In the genomic region with DNA sequence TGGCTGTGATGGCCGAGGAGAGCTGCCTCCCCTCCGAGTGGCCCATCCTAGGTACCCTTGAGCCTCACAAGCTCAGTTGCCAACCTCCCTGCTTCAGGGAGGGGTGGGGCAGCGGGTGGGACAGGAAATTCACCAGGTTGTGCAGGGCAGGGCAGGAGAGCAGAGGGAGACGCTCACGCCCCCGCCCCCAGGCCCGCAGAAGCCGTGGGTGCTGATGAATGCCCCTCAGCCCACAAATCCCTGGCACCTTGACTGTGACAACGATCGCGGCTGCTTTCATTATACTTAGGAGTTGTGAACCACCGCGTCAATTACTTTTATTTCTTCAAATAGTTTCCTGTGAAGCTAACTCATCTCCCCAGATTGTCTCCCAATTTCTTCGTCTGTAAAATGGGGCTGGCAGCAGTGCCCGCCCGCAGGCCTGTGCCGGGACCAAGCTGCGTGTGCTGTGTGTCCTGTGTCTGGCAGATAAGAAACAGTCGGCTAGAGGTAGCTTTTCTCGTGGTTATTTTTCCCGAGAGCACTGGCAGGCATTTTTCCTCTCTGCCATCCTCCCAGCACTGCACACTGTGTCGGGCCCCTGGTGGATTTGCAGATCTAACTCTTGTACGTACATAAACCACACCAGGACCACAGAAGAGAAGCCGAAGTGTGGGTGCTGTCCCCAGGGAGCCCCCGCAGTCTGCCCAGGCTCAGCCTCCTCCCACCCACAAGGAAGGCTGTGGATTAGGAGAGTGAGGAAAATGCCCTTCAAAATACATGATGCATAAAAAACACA, we compare ENCODE assay signal across 13 cellular contexts. TPM values are rescaled to one million over a fixed set of nuclear protein-coding genes. Genes with fewer than 3 reads are reported as not detected.
DNase-seq lines count a peak whose midpoint lies in the region; ATAC-seq and TF ChIP-seq lines count a peak whose summit lies in the region.
"Had no signal": no experiment of that assay in that cellular context is flagged by ENCODE, and none has a peak within 500 bp of the region (broad histone marks: within the 10 kb centered on the region; RNA-seq: fewer than 3 reads in every experiment).

No MANE protein-coding gene starts in this region.

- no peak for TF ChIP-seq POLR2A in transverse colon (IDR thresholded peaks at IDR 0.05)

- H3K27ac Mint-ChIP-seq in T-helper 17 cell, result no peak overlapping the region
- H3K27ac Mint-ChIP-seq: brain had no signal

- H3K4me1 Mint-ChIP-seq in T-helper 17 cell, result peaks cover 19% of the 10 kb centered on the region

- 36 to 52% methylated on average over 9 to 25 of the region's 25 CpGs for WGBS in transverse colon (ENCODE audit: low coverage in 1 of 2), 2 donors

- no peaks in the 10 kb centered on the region for H3K27me3 ChIP-seq in duodenal mucosa (ENCODE audit: control insufficient read depth in 1 of 2, insufficient read depth in 2 of 2, low read length in 2 of 2)
- no peaks in the 10 kb centered on the region for H3K27me3 ChIP-seq in transverse colon
- H3K27me3 ChIP-seq: upper lobe of right lung had no signal

- TF ChIP-seq EP300 in transverse colon (IDR thresholded peaks at IDR 0.05; ENCODE audit: low read depth), result no peak

- ATAC-seq in T-helper 17 cell (peak; percentile 44), HG03469 (IDR thresholded peaks at IDR 0.05; ENCODE audit: unreplicated experiment) (no peak), HG03571 (IDR thresholded peaks at IDR 0.05; ENCODE audit: unreplicated experiment) (no peak)
- ATAC-seq: upper lobe of right lung had no signal

- peak; percentile 39 to 41 for DNase-seq in stimulated activated CD4-positive, alpha-beta T cell treated with anti-CD3 and anti-CD28 coated beads, Interleukin-2, amount 100 ng/mL, for 24 hours
- no peak for DNase-seq in stimulated activated CD4-positive, alpha-beta T cell treated with anti-CD3 and anti-CD28 coated beads, Interleukin-4, amount 100 ng/mL, for 1 hour
- DNase-seq in T-helper 17 cell (no peak), transverse colon (peak; percentile 50), head of caudate nucleus (no peak)
- DNase-seq: mesendoderm, NCI-H526 treated with DMSO at 0.1 percent for 48 hours, upper lobe of right lung had no signal

- H3K9me3 ChIP-seq in T-helper 17 cell (ENCODE audit: control insufficient read depth, low read length, poor library complexity, severe bottlenecking) (no peaks in the 10 kb centered on the region), duodenal mucosa (ENCODE audit: control insufficient read depth in 1 of 2, low read length in 2 of 2) (no peaks in the 10 kb centered on the region), transverse colon (no peaks in the 10 kb centered on the region)
- H3K9me3 ChIP-seq: upper lobe of right lung had no signal

- H3K36me3 Mint-ChIP-seq in T-helper 17 cell (ENCODE audit: low read depth), result no peaks in the 10 kb centered on the region
- H3K36me3 Mint-ChIP-seq: brain had no signal

- TF ChIP-seq CTCF in transverse colon (IDR thresholded peaks at IDR 0.05), result no peak

- H3K27ac ChIP-seq in duodenal mucosa (ENCODE audit: low read depth, low read length) (no peak overlapping the region), transverse colon (peak overlapping the region in 2 of 4 donors; percentile 5 to 19)
- H3K27ac ChIP-seq: upper lobe of right lung had no signal

- H3K4me1 ChIP-seq in duodenal mucosa (ENCODE audit: control insufficient read depth in 1 of 2, insufficient read depth in 2 of 2, low read length in 2 of 2) (peaks cover 26 to 37% of the 10 kb centered on the region in 2 donors), transverse colon (peaks cover 10 to 27% (median 22%) of the 10 kb centered on the region in 4 donors)

- H3K27me3 Mint-ChIP-seq in T-helper 17 cell, result no peaks in the 10 kb centered on the region
- H3K27me3 Mint-ChIP-seq: brain had no signal

- intact Hi-C loops in transverse colon (cut with DNase I; ENCODE audit: low total_unique reads), result no loop called here
- intact Hi-C loops in head of caudate nucleus (cut with DNase I), result no loop called here

- H3K36me3 ChIP-seq in duodenal mucosa (ENCODE audit: control insufficient read depth in 1 of 2, insufficient read depth in 2 of 2, low read length in 2 of 2), result no peaks in the 10 kb centered on the region
- H3K36me3 ChIP-seq in transverse colon, result no peaks in the 10 kb centered on the region
- H3K36me3 ChIP-seq: upper lobe of right lung had no signal

- in situ Hi-C loops in transverse colon (cut with MboI; ENCODE audit: low pct_ligation_motif_present in 1 of 4, low pct_unique_long_range_greater_than_20kb in 1 of 4, low sequenced_read_pairs in 3 of 4), result no loop called here

- H3K4me3 ChIP-seq in duodenal mucosa (ENCODE audit: low read depth in 1 of 2, low read length in 2 of 2) (peak overlapping the region; percentile 19 to 21), transverse colon (no peak overlapping the region)
- H3K4me3 ChIP-seq: upper lobe of right lung had no signal

- peak overlapping the region in 1 of 2 donors; percentile 7 for H3K9ac ChIP-seq in duodenal mucosa (ENCODE audit: low read depth in 1 of 2, low read length in 2 of 2)

- no peak overlapping the region for H3K4me3 Mint-ChIP-seq in T-helper 17 cell
- H3K4me3 Mint-ChIP-seq: brain had no signal

RNA-seq across cellular contexts. Expression of a gene that starts 7.9 kb away (rescaled TPM):
- 100 to 1,000 TPM; 204 to 215 TPM for total RNA-seq in T-helper 17 cell
- 10 to 100 TPM in 1 of 4 donors, 1 to 10 TPM in 3; 4.4 to 15.6 (median 8.5) TPM for total RNA-seq in transverse colon

RNA-seq across cellular contexts. Expression of a gene that starts 38.7 kb away (rescaled TPM):
- not detected for total RNA-seq in T-helper 17 cell
- not detected for total RNA-seq in transverse colon
- total RNA-seq: frontal cortex, upper lobe of right lung had no signal

Comparison
In these comparisons a context has a peak if more than half of its experiments do, and no peak if none do; other contexts are left out.
1. DNase-seq: peak in stimulated activated CD4-positive, alpha-beta T cell treated with anti-CD3 and anti-CD28 coated beads, Interleukin-2, amount 100 ng/mL, for 24 hours (2 of 2) and transverse colon (single experiment); none in stimulated activated CD4-positive, alpha-beta T cell treated with anti-CD3 and anti-CD28 coated beads, Interleukin-4, amount 100 ng/mL, for 1 hour (single experiment), T-helper 17 cell (0 of 3) and head of caudate nucleus (0 of 42).
2. H3K4me3 ChIP-seq: peak in duodenal mucosa (2 of 2); none in transverse colon (0 of 4).
3. RNA of a gene that starts 7.9 kb away (total RNA-seq): 204 to 215 TPM in T-helper 17 cell; 4.4 to 15.6 TPM in transverse colon; every median in the first group is over 10 times any median in the second.